Comparison of ENCODE assay signal across 14 cellular contexts in the genomic region with DNA sequence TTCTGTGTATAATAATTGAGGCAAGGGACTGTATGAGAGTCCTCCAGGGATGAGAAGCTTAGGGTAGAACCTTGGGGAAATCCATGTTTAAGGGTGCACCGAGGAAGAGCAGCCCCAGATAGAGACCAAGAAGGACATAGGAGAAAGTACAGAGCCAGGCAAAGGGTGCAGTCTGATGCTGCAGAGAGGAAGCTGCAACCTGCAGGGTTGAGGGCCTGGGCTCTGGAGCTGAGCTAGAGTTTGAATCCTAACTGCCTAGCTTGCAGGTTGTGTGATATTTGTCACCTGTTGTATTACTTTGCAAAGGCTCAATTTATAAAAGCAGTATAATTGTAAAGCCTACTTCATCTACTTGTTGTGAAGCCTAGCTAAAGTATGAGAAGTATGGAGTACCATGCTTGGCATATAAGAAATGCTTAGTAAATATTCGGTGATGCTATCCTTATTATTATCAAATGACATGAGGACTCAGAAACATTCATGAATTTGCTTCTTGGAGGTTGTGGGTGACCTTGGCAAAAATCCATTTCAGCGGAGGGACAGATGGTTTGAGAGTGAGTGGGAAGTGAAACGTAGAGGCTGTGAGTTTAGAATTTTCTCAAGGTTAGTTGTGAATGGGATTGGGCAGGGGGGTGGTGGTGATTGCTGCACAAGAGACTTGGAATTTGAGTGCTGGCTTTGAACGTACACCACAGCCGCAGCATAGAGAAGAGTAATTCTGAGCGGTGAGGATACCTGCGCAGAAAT. TPM values are rescaled to one million over a fixed set of nuclear protein-coding genes. Genes with fewer than 3 reads are reported as not detected.
DNase-seq lines count a peak whose midpoint lies in the region; ATAC-seq and TF ChIP-seq lines count a peak whose summit lies in the region.
"Had no signal": no experiment of that assay in that cellular context is flagged by ENCODE, and none has a peak within 500 bp of the region (broad histone marks: within the 10 kb centered on the region; RNA-seq: fewer than 3 reads in every experiment).

No MANE protein-coding gene starts in this region.

- no peak overlapping the region for H3K4me3 Mint-ChIP-seq in activated naive CD4-positive, alpha-beta T cell treated with anti-CD3 and anti-CD28 coated beads, Interleukin-2, amount 10 ng/mL, durations not matched to agents 7 days and 5 days
- H3K4me3 Mint-ChIP-seq in stimulated activated effector memory CD8-positive, alpha-beta T cell treated with anti-CD3 and anti-CD28 coated beads, Interleukin-12 subunit alpha, Interleukin-12 subunit beta, amount 100 ng/mL, for 72 hours: no peak overlapping the region
- H3K4me3 Mint-ChIP-seq in activated CD8-positive, alpha-beta T cell treated with anti-CD3 and anti-CD28 coated beads, Interleukin-2, amount 10 ng/mL, durations not matched to agents 7 days and 5 days: no peak overlapping the region
- H3K4me3 Mint-ChIP-seq in mesothelial cell of epicardium: no peak overlapping the region

- H4K20me1 ChIP-seq in OCI-LY1 (ENCODE audit: insufficient read depth, low read length): no peaks in the 10 kb centered on the region

- TF ChIP-seq CTCF in OCI-LY1 (IDR thresholded peaks at IDR 0.05; ENCODE audit: low read length): no peak
- TF ChIP-seq CTCF in mesothelial cell of epicardium (IDR thresholded peaks at IDR 0.05; ENCODE audit: unreplicated experiment): no peak

- H3K36me3 ChIP-seq in OCI-LY1 (ENCODE audit: insufficient read depth, low read length): peaks cover 41% of the 10 kb centered on the region
- H3K36me3 ChIP-seq: thyroid gland had no signal

- POLR2A ChIA-PET in activated CD8-positive, alpha-beta T cell treated with anti-CD3 and anti-CD28 coated beads, Interleukin-2, amount 10 ng/mL, durations not matched to agents 7 days and 5 days (lab: Charles Lee): no interaction called here

- no peak overlapping the region for H2AFZ ChIP-seq in OCI-LY1 (ENCODE audit: low read length)

- H3K9me3 Mint-ChIP-seq in activated naive CD4-positive, alpha-beta T cell treated with anti-CD3 and anti-CD28 coated beads, Interleukin-2, amount 10 ng/mL, durations not matched to agents 7 days and 5 days: peaks cover 2% of the 10 kb centered on the region
- peaks cover 5% of the 10 kb centered on the region for H3K9me3 Mint-ChIP-seq in stimulated activated effector memory CD8-positive, alpha-beta T cell treated with anti-CD3 and anti-CD28 coated beads, Interleukin-12 subunit alpha, Interleukin-12 subunit beta, amount 100 ng/mL, for 72 hours
- no peaks in the 10 kb centered on the region for H3K9me3 Mint-ChIP-seq in activated CD8-positive, alpha-beta T cell treated with anti-CD3 and anti-CD28 coated beads, Interleukin-2, amount 10 ng/mL, durations not matched to agents 7 days and 5 days (ENCODE audit: insufficient read depth)
- peaks cover 14% of the 10 kb centered on the region for H3K9me3 Mint-ChIP-seq in mesothelial cell of epicardium

- H3K9ac ChIP-seq in OCI-LY1 (ENCODE audit: low read length): no peak overlapping the region

- H3K9me3 ChIP-seq in OCI-LY1 (ENCODE audit: low read length): peaks cover 11% of the 10 kb centered on the region; the same call in 1 of the 2 replicates
- H3K9me3 ChIP-seq: thyroid gland had no signal

- CTCF ChIA-PET in activated naive CD4-positive, alpha-beta T cell treated with anti-CD3 and anti-CD28 coated beads, Interleukin-2, amount 10 ng/mL, durations not matched to agents 7 days and 5 days (lab: Charles Lee): interaction anchor here (0.7 to 1.5 kb wide), 6 partner anchors 13 to 223 kb away, joined by 3 to 4 read pairs (median 3); no protein-coding TSS in a partner anchor
- CTCF ChIA-PET in activated CD8-positive, alpha-beta T cell treated with anti-CD3 and anti-CD28 coated beads, Interleukin-2, amount 10 ng/mL, durations not matched to agents 7 days and 5 days (lab: Charles Lee): interaction anchor here (0.9 to 1.9 kb wide), 6 partner anchors 8 to 328 kb away, joined by 3 to 8 read pairs (median 3); no protein-coding TSS in a partner anchor

- peaks cover 50% of the 10 kb centered on the region for H3K4me1 Mint-ChIP-seq in activated naive CD4-positive, alpha-beta T cell treated with anti-CD3 and anti-CD28 coated beads, Interleukin-2, amount 10 ng/mL, durations not matched to agents 7 days and 5 days
- H3K4me1 Mint-ChIP-seq in stimulated activated effector memory CD8-positive, alpha-beta T cell treated with anti-CD3 and anti-CD28 coated beads, Interleukin-12 subunit alpha, Interleukin-12 subunit beta, amount 100 ng/mL, for 72 hours: peaks cover 58% of the 10 kb centered on the region
- peaks cover 25% of the 10 kb centered on the region for H3K4me1 Mint-ChIP-seq in activated CD8-positive, alpha-beta T cell treated with anti-CD3 and anti-CD28 coated beads, Interleukin-2, amount 10 ng/mL, durations not matched to agents 7 days and 5 days (ENCODE audit: low read depth)
- no peaks in the 10 kb centered on the region for H3K4me1 Mint-ChIP-seq in mesothelial cell of epicardium

- peak overlapping the region; percentile 76 for H3K27ac Mint-ChIP-seq in activated naive CD4-positive, alpha-beta T cell treated with anti-CD3 and anti-CD28 coated beads, Interleukin-2, amount 10 ng/mL, durations not matched to agents 7 days and 5 days
- no peak overlapping the region for H3K27ac Mint-ChIP-seq in stimulated activated effector memory CD8-positive, alpha-beta T cell treated with anti-CD3 and anti-CD28 coated beads, Interleukin-12 subunit alpha, Interleukin-12 subunit beta, amount 100 ng/mL, for 72 hours
- no peak overlapping the region for H3K27ac Mint-ChIP-seq in activated CD8-positive, alpha-beta T cell treated with anti-CD3 and anti-CD28 coated beads, Interleukin-2, amount 10 ng/mL, durations not matched to agents 7 days and 5 days
- no peak overlapping the region for H3K27ac Mint-ChIP-seq in mesothelial cell of epicardium

- H3K4me3 ChIP-seq in OCI-LY1 (ENCODE audit: low read depth, low read length, poor library complexity, severe bottlenecking): no peak overlapping the region
- H3K4me3 ChIP-seq: thyroid gland had no signal

- peaks cover 31% of the 10 kb centered on the region for H3K36me3 Mint-ChIP-seq in activated naive CD4-positive, alpha-beta T cell treated with anti-CD3 and anti-CD28 coated beads, Interleukin-2, amount 10 ng/mL, durations not matched to agents 7 days and 5 days
- no peaks in the 10 kb centered on the region for H3K36me3 Mint-ChIP-seq in stimulated activated effector memory CD8-positive, alpha-beta T cell treated with anti-CD3 and anti-CD28 coated beads, Interleukin-12 subunit alpha, Interleukin-12 subunit beta, amount 100 ng/mL, for 72 hours
- H3K36me3 Mint-ChIP-seq in activated CD8-positive, alpha-beta T cell treated with anti-CD3 and anti-CD28 coated beads, Interleukin-2, amount 10 ng/mL, durations not matched to agents 7 days and 5 days (ENCODE audit: low read depth): peaks cover 31% of the 10 kb centered on the region
- H3K36me3 Mint-ChIP-seq in mesothelial cell of epicardium: peaks cover 4% of the 10 kb centered on the region

- peak overlapping the region; percentile 26 for H3K27ac ChIP-seq in OCI-LY1 (ENCODE audit: low read depth, low read length, poor library complexity, severe bottlenecking)
- H3K27ac ChIP-seq: thyroid gland had no signal

- H3K4me1 ChIP-seq in OCI-LY1 (ENCODE audit: insufficient read depth, low read length, severe bottlenecking): peaks cover 33% of the 10 kb centered on the region
- H3K4me1 ChIP-seq: thyroid gland had no signal

- ATAC-seq in HG02852 (IDR thresholded peaks at IDR 0.05; ENCODE audit: unreplicated experiment): peak; percentile 53
- peak; percentile 32 for ATAC-seq in stimulated activated effector memory CD8-positive, alpha-beta T cell treated with anti-CD3 and anti-CD28 coated beads, Interleukin-12 subunit alpha, Interleukin-12 subunit beta, amount 100 ng/mL, for 72 hours
- ATAC-seq in activated CD8-positive, alpha-beta T cell treated with anti-CD3 and anti-CD28 coated beads, Interleukin-2, amount 10 ng/mL, durations not matched to agents 7 days and 5 days: no peak

- no peak overlapping the region; the same call in 1 of the 2 replicates for H3K4me2 ChIP-seq in OCI-LY1 (ENCODE audit: low read length)

- no peaks in the 10 kb centered on the region for H3K27me3 ChIP-seq in OCI-LY1 (ENCODE audit: insufficient read depth, low read length)
- H3K27me3 ChIP-seq: thyroid gland had no signal

- H3K9me2 ChIP-seq in OCI-LY1 (ENCODE audit: low read depth, low read length): no peaks in the 10 kb centered on the region

- no peak for DNase-seq in activated naive CD4-positive, alpha-beta T cell treated with anti-CD3 and anti-CD28 coated beads, Interleukin-2, amount 10 ng/mL, durations not matched to agents 7 days and 5 days
- no peak for DNase-seq in activated naive CD4-positive, alpha-beta T cell treated with anti-CD3 and anti-CD28 coated beads, Interleukin-2, amount 50 U/mL, for 16 hours
- DNase-seq in stimulated activated effector memory CD8-positive, alpha-beta T cell treated with anti-CD3 and anti-CD28 coated beads, Interleukin-12 subunit alpha, Interleukin-12 subunit beta, amount 100 ng/mL, for 72 hours (ENCODE audit: low spot score in 2 of 2): no peak
- DNase-seq in NCI-H82 (lab: John Stamatoyannopoulos, UW) (no peak), mesothelial cell of epicardium (ENCODE audit: low spot score in 2 of 2, unreplicated experiment in 2 of 2) (no peak)
- DNase-seq in activated CD8-positive, alpha-beta T cell treated with anti-CD3 and anti-CD28 coated beads, Interleukin-2, amount 10 ng/mL, durations not matched to agents 7 days and 5 days: no peak
- DNase-seq: activated T-cell treated with anti-CD3 and anti-CD28 coated beads, Interleukin-2, amount 50 U/mL, for 48 hours; GF-D8; occipital lobe; stimulated activated CD4-positive, alpha-beta T cell treated with anti-CD3 and anti-CD28 coated beads, Interleukin-4, amount 100 ng/mL, for 24 hours; T1000; thyroid gland had no signal

- H3F3A ChIP-seq in OCI-LY1 (ENCODE audit: insufficient read depth, low read length): no peaks in the 10 kb centered on the region

- H3K27me3 Mint-ChIP-seq in activated naive CD4-positive, alpha-beta T cell treated with anti-CD3 and anti-CD28 coated beads, Interleukin-2, amount 10 ng/mL, durations not matched to agents 7 days and 5 days: no peaks in the 10 kb centered on the region
- H3K27me3 Mint-ChIP-seq in activated CD8-positive, alpha-beta T cell treated with anti-CD3 and anti-CD28 coated beads, Interleukin-2, amount 10 ng/mL, durations not matched to agents 7 days and 5 days (ENCODE audit: low read depth): no peaks in the 10 kb centered on the region
- H3K27me3 Mint-ChIP-seq in mesothelial cell of epicardium (ENCODE audit: low read depth): peaks cover 54% of the 10 kb centered on the region

- H3K79me2 ChIP-seq in OCI-LY1 (ENCODE audit: insufficient read depth, low read length): peaks cover 95% of the 10 kb centered on the region

RNA-seq across cellular contexts. Expression of gene PLCL2, which starts 43.8 kb away (rescaled TPM):
- total RNA-seq in activated CD8-positive, alpha-beta T cell treated with anti-CD3 and anti-CD28 coated beads, Interleukin-2, amount 10 ng/mL, durations not matched to agents 7 days and 5 days: 10 to 100 TPM; 33.9 to 35.8 TPM
- total RNA-seq in mesothelial cell of epicardium: 3.6 to 3.7 TPM (median 3.6 TPM) in 3 replicates
